Comparison of ENCODE assay signal across 13 cellular contexts in the genomic region with DNA sequence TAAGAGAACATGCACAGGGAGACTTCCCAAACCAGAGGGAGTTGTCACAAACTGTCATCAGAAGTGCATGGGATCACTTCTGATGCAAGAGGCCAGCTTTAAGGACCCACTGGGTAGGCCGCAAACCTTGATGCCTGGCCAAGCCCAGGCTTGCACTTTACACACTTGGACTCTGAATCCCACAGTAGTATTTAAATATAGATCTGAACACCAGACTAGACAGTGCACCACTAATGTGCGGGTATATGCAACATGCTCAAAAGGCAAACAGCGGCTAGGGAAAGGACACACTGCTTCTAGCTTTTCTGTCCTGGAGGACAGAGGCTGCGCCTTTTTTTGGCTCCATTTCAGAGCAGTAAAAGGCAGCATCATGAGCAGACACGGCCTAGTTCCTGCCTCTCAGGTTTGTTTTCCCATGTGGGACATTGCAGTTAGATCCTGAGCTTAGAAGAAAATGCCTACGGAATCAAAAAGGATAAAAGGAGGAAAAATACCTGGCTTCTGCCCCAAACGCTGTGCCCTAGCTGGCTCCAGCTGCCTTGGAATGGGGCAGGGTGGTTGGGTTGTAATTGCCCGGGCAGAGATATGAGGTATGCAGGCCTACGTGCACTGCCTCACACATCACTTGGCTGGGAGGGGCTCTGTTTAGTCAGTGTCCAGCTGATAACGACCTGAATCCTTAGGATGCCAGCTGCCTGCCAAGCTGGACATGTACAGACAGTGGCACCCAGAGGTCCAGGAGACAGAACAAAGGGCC.
DNase-seq lines count a peak whose midpoint lies in the region; ATAC-seq, FAIRE-seq and TF ChIP-seq lines count a peak whose summit lies in the region.
"Had no signal": no experiment of that assay in that cellular context is flagged by ENCODE, and none has a peak within 500 bp of the region (broad histone marks: within the 10 kb centered on the region; RNA-seq: fewer than 3 reads in every experiment).

No MANE protein-coding gene starts in this region.

- intact Hi-C loops in esophagus squamous epithelium (cut with DNase I), result no loop called here
- intact Hi-C loops in sigmoid colon (cut with DNase I), result no loop called here

- no peaks in the 10 kb centered on the region for H3K27me3 ChIP-seq in esophagus squamous epithelium
- no peaks in the 10 kb centered on the region for H3K27me3 ChIP-seq in muscle layer of duodenum (ENCODE audit: low read depth, low read length)
- no peaks in the 10 kb centered on the region for H3K27me3 ChIP-seq in sigmoid colon
- H3K27me3 ChIP-seq: tibial artery had no signal

- no peak for TF ChIP-seq CTCF in esophagus squamous epithelium (IDR thresholded peaks at IDR 0.05)
- no peak for TF ChIP-seq CTCF in sigmoid colon (IDR thresholded peaks at IDR 0.05)

- DNase-seq in A172 (ENCODE audit: low spot score) (peak; percentile 61), RCC 7860 (ENCODE audit: low spot score) (peak; percentile 81), esophagus squamous epithelium (lab: John Stamatoyannopoulos, UW) (no peak), sigmoid colon (no peak), NOMO-1 (lab: John Stamatoyannopoulos, UW; ENCODE audit: unreplicated experiment in 2 of 2) (no peak), SK-N-DZ (ENCODE audit: low spot score) (no peak)
- DNase-seq: activated CD4-positive, alpha-beta memory T cell treated with anti-CD3 and anti-CD28 coated beads, Interleukin-2, amount 10 ng/mL, durations not matched to agents 7 days and 5 days; activated gamma-delta T cell treated with Interleukin-2 at 50 U/mL for 16 hours; central memory CD4-positive, alpha-beta T cell; MM.1S; tibial artery had no signal

- H3K4me3 ChIP-seq in esophagus squamous epithelium, result no peak overlapping the region
- no peak overlapping the region for H3K4me3 ChIP-seq in muscle layer of duodenum (ENCODE audit: low read depth in 1 of 2, low read length in 2 of 2)
- no peak overlapping the region for H3K4me3 ChIP-seq in sigmoid colon
- H3K4me3 ChIP-seq: tibial artery had no signal

- FAIRE-seq in RCC 7860 (lab: Jason Lieb, UNC), result peak; percentile 62

- 42 to 67% methylated on average over 9 of the region's 10 CpGs for WGBS in esophagus squamous epithelium, 2 donors
- 19 to 68% methylated on average over 10 of the region's 10 CpGs for WGBS in sigmoid colon, 2 donors

- no peaks in the 10 kb centered on the region for H3K36me3 ChIP-seq in esophagus squamous epithelium
- H3K36me3 ChIP-seq in muscle layer of duodenum (ENCODE audit: control insufficient read depth in 1 of 2, insufficient read depth in 2 of 2, low read length in 2 of 2), result no peaks in the 10 kb centered on the region
- no peaks in the 10 kb centered on the region for H3K36me3 ChIP-seq in sigmoid colon
- H3K36me3 ChIP-seq: tibial artery had no signal

- peak overlapping the region; percentile 55 to 75 (median 67) for H3K27ac ChIP-seq in esophagus squamous epithelium
- peak overlapping the region; percentile 0 for H3K27ac ChIP-seq in muscle layer of duodenum (ENCODE audit: low read length)
- peak overlapping the region in 2 of 4 donors; percentile 33 to 57 for H3K27ac ChIP-seq in sigmoid colon
- H3K27ac ChIP-seq: tibial artery had no signal

- no peak for ATAC-seq in HG02678 (IDR thresholded peaks at IDR 0.05; ENCODE audit: unreplicated experiment)

- H3K4me1 ChIP-seq in esophagus squamous epithelium, result peaks cover 6 to 39% (median 18%) of the 10 kb centered on the region in 3 donors
- peaks cover 5 to 9% of the 10 kb centered on the region in 2 donors for H3K4me1 ChIP-seq in muscle layer of duodenum (ENCODE audit: control insufficient read depth in 1 of 2, insufficient read depth in 2 of 2, low read length in 2 of 2)
- H3K4me1 ChIP-seq in sigmoid colon, result peaks cover 0 to 5% (median 0%) of the 10 kb centered on the region in 4 donors
- H3K4me1 ChIP-seq: tibial artery had no signal

- no peaks in the 10 kb centered on the region for H3K9me3 ChIP-seq in esophagus squamous epithelium
- no peaks in the 10 kb centered on the region for H3K9me3 ChIP-seq in muscle layer of duodenum (ENCODE audit: control insufficient read depth in 1 of 2, low read length in 2 of 2)
- no peaks in the 10 kb centered on the region for H3K9me3 ChIP-seq in sigmoid colon
- H3K9me3 ChIP-seq: tibial artery had no signal

- TF ChIP-seq EP300 in sigmoid colon (IDR thresholded peaks at IDR 0.05), result no peak

- TF ChIP-seq POLR2A in esophagus squamous epithelium (IDR thresholded peaks at IDR 0.05), result no peak
- no peak for TF ChIP-seq POLR2A in sigmoid colon (IDR thresholded peaks at IDR 0.05)

Comparison
In these comparisons a context has a peak if more than half of its experiments do, and no peak if none do; other contexts are left out.
1. DNase-seq: peak in A172 (single experiment) and RCC 7860 (single experiment); none in esophagus squamous epithelium (single experiment), sigmoid colon (single experiment), NOMO-1 (0 of 2) and SK-N-DZ (single experiment).